8 cellular contexts compared by ENCODE assay signal in the genomic region with DNA sequence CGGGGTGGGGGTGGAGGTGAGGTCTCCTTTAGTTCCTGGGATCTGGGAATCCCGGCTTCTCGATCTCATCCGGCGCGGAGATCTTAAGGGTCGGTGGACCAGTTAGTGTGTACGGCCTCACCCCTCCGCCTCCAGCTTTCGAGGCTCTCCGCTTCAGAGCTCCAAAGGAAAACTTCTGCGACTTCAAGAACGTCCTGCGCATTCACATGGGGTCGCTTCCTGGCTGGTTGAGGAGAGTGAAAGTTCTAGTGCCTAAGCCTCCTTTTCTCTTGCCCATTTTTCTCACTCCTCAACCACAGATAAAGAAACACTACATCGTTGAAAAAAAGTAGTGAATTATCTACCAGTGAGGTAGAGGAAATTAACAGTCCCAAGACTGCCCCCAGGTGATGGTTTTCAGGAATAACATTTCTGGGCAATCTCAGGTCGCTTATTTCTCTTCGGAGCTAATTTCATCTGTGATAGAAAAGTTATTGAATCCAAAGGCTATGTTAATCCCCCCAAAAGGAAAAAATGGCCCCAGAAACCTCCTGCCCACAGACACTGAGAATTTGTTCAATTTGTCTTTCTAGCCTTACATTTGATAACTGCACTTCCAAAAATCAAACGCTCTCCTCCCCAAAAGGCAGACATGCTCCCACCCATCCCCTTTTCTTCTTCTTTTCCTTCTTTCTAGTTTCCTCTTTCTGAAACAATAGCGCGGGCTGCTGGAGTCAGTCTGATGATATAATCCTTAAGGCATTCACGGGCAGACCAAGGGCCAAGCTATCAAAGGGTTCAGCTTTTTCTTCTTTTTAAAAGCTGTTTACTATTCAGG. TPM values are rescaled to one million over a fixed set of nuclear protein-coding genes. Genes with fewer than 3 reads are reported as not detected.
DNase-seq lines count a peak whose midpoint lies in the region; ATAC-seq, FAIRE-seq and TF ChIP-seq lines count a peak whose summit lies in the region.

No MANE protein-coding gene starts in this region.

- TF ChIP-seq EP300 in K562 (IDR thresholded peaks at IDR 0.05; ENCODE audit: low read length): no peak

- H3K27ac Mint-ChIP-seq in activated naive CD4-positive, alpha-beta T cell treated with anti-CD3 and anti-CD28 coated beads, Interleukin-2, amount 10 ng/mL, durations not matched to agents 7 days and 5 days: peak overlapping the region; percentile 86
- H3K27ac Mint-ChIP-seq in immature natural killer cell: no peak overlapping the region

- no peak overlapping the region for H3K4me2 ChIP-seq in K562 (ENCODE audit: insufficient read depth, low read length)

- peaks cover 7% of the 10 kb centered on the region for H3K4me1 Mint-ChIP-seq in activated naive CD4-positive, alpha-beta T cell treated with anti-CD3 and anti-CD28 coated beads, Interleukin-2, amount 10 ng/mL, durations not matched to agents 7 days and 5 days
- peaks cover 5 to 14% of the 10 kb centered on the region in 2 donors for H3K4me1 Mint-ChIP-seq in immature natural killer cell

- H3K36me3 Mint-ChIP-seq in activated naive CD4-positive, alpha-beta T cell treated with anti-CD3 and anti-CD28 coated beads, Interleukin-2, amount 10 ng/mL, durations not matched to agents 7 days and 5 days: peaks cover 7% of the 10 kb centered on the region
- H3K36me3 Mint-ChIP-seq in immature natural killer cell: peaks cover 7 to 29% (median 11%) of the 10 kb centered on the region in 3 donors

- H3K36me3 ChIP-seq in K562 (ENCODE audit: control insufficient read depth, insufficient read depth, low read length) (no peaks in the 10 kb centered on the region), skeletal muscle tissue (ENCODE audit: control insufficient read depth in 3 of 3, insufficient read depth in 3 of 3, low read length in 3 of 3) (no peaks in the 10 kb centered on the region)

- no peaks in the 10 kb centered on the region for H3K9me1 ChIP-seq in K562 (ENCODE audit: control insufficient read depth, insufficient read depth, low read length)

- TF ChIP-seq RAD21 in K562 (CRISPR knock-in tag; conservative IDR thresholded peaks at IDR 0.05 in 1 of 2, IDR thresholded peaks at IDR 0.05 in 1 of 2): peak; percentile 91

- intact Hi-C loops in K562 (cut with micrococcal nuclease): loop anchor here (2.0 to 5.0 kb wide), 2 partner anchors 786 to 854 kb away; no protein-coding TSS in a partner anchor

- ATAC-seq in HG02943 (IDR thresholded peaks at IDR 0.05; ENCODE audit: low read depth, unreplicated experiment) (peak; percentile 64), K562 (peak; percentile 85)

- BruUV-seq in K562 (replicated peaks; lab: Mats Ljungman, UMichigan): no TSS peak

- H3K27me3 ChIP-seq in K562 (ENCODE audit: control insufficient read depth in 2 of 2, insufficient read depth in 2 of 2, low read length in 2 of 2) (peaks cover 11 to 35% of the 10 kb centered on the region in 2 experiments; a peak in 3 of 5 replicates), skeletal muscle tissue (ENCODE audit: control insufficient read depth in 3 of 3, insufficient read depth in 3 of 3, low read length in 3 of 3) (peaks cover 9 to 37% (median 25%) of the 10 kb centered on the region in 3 donors)

- H3K4me1 ChIP-seq in K562 (replicated peaks in 1 of 2; ENCODE audit: control insufficient read depth in 2 of 2, insufficient read depth in 2 of 2, low read length in 2 of 2) (peaks cover 0 to 10% of the 10 kb centered on the region in 2 experiments; a peak in 1 of 5 replicates), skeletal muscle tissue (ENCODE audit: control insufficient read depth in 3 of 3, insufficient read depth in 3 of 3, low read length in 3 of 3) (peaks cover 8 to 9% (median 8%) of the 10 kb centered on the region in 3 donors)

- H3K27me3 Mint-ChIP-seq in activated naive CD4-positive, alpha-beta T cell treated with anti-CD3 and anti-CD28 coated beads, Interleukin-2, amount 10 ng/mL, durations not matched to agents 7 days and 5 days: peaks cover 55% of the 10 kb centered on the region
- H3K27me3 Mint-ChIP-seq in immature natural killer cell (ENCODE audit: low read depth in 3 of 3): peaks cover 31 to 39% (median 38%) of the 10 kb centered on the region in 3 donors

- TF ChIP-seq CTCF in K562 (IDR thresholded peaks at IDR 0.05 in 2 of 3, conservative IDR thresholded peaks at IDR 0.05 in 1 of 3; ENCODE audit: insufficient read depth in 2 of 3, low read depth in 1 of 3, low read length in 3 of 3): peak; percentile 45 to 72 (median 61); a peak in 5 of 6 replicates

- H4K20me1 ChIP-seq in K562 (replicated peaks; ENCODE audit: control insufficient read depth, insufficient read depth, low read length): no peaks in the 10 kb centered on the region

- H3K79me2 ChIP-seq in K562 (ENCODE audit: control insufficient read depth, insufficient read depth, low read length): no peaks in the 10 kb centered on the region

- H3K9ac ChIP-seq in K562 (ENCODE audit: insufficient read depth in 1 of 2, low read depth in 2 of 2, low read length in 2 of 2): no peak overlapping the region
- peak overlapping the region in 1 of 3 donors; percentile 48 for H3K9ac ChIP-seq in skeletal muscle tissue (ENCODE audit: low read depth in 1 of 3, low read length in 3 of 3)

- in situ Hi-C loops in K562 (cut with MboI): no loop called here

- no peak for DNase-seq in activated naive CD4-positive, alpha-beta T cell treated with anti-CD3 and anti-CD28 coated beads, Interleukin-2, amount 10 ng/mL, durations not matched to agents 7 days and 5 days
- DNase-seq in activated naive CD4-positive, alpha-beta T cell treated with anti-CD3 and anti-CD28 coated beads, Interleukin-2, amount 50 U/mL, for 16 hours: no peak
- DNase-seq in NCI-H748 (lab: John Stamatoyannopoulos, UW; ENCODE audit: unreplicated experiment): peak; percentile 82
- peak; percentile 39 to 62 (median 42) for DNase-seq in K562 (ENCODE audit: extremely low read depth in 1 of 4, low spot score in 3 of 4)
- no peak for DNase-seq in immature natural killer cell
- no peak for DNase-seq in D341Med (ENCODE audit: low spot score)

- no peak overlapping the region for H2AFZ ChIP-seq in K562 (ENCODE audit: low read depth, low read length)

- H3K27ac ChIP-seq in K562 (ENCODE audit: extremely low read depth, low read depth, low read length) (no peak overlapping the region), skeletal muscle tissue (ENCODE audit: low read depth, low read length) (peak overlapping the region; percentile 15)

- H3K9me3 ChIP-seq in K562 (replicated peaks; ENCODE audit: control insufficient read depth, insufficient read depth, low read depth, low read length) (no peaks in the 10 kb centered on the region), skeletal muscle tissue (ENCODE audit: control insufficient read depth in 3 of 3, low read length in 3 of 3) (no peaks in the 10 kb centered on the region)

- POLR2A ChIA-PET in K562 (lab: Yijun Ruan, JAX): no interaction called here

- peak overlapping the region; percentile 14 for H3K4me3 Mint-ChIP-seq in activated naive CD4-positive, alpha-beta T cell treated with anti-CD3 and anti-CD28 coated beads, Interleukin-2, amount 10 ng/mL, durations not matched to agents 7 days and 5 days
- H3K4me3 Mint-ChIP-seq in immature natural killer cell: peak overlapping the region; percentile 0 to 75 (median 65)

- peaks cover 2% of the 10 kb centered on the region for H3K9me3 Mint-ChIP-seq in activated naive CD4-positive, alpha-beta T cell treated with anti-CD3 and anti-CD28 coated beads, Interleukin-2, amount 10 ng/mL, durations not matched to agents 7 days and 5 days
- peaks cover 11 to 55% (median 29%) of the 10 kb centered on the region in 6 donors for H3K9me3 Mint-ChIP-seq in immature natural killer cell

- WGBS in K562 (ENCODE audit: insufficient coverage, low coverage, missing lambda C conversion rate): 36% methylated on average over 22 of the region's 22 CpGs

- peak; percentile 88 for FAIRE-seq in K562 (lab: Jason Lieb, UNC)

- no peak for TF ChIP-seq POLR2A in K562 (conservative IDR thresholded peaks at IDR 0.05)

- H3K4me3 ChIP-seq in K562 (no peak overlapping the region), skeletal muscle tissue (ENCODE audit: low read length in 3 of 3) (peak overlapping the region; percentile 13 to 62 (median 28))

- CTCF ChIA-PET in activated naive CD4-positive, alpha-beta T cell treated with anti-CD3 and anti-CD28 coated beads, Interleukin-2, amount 10 ng/mL, durations not matched to agents 7 days and 5 days (lab: Charles Lee): interaction anchor here (0.9 to 2.2 kb wide), 9 partner anchors 13 to 857 kb away, joined by 3 to 10 read pairs (median 3); no protein-coding TSS in a partner anchor
- CTCF ChIA-PET in K562 (lab: Yijun Ruan, JAX; ENCODE audit: low intra/inter-chr PET ratio): interaction anchor here (1.2 to 1.3 kb wide), 2 partner anchors 854 to 857 kb away, joined by 4 to 6 read pairs; no protein-coding TSS in a partner anchor

TF ChIP-seq in K562, 482 proteins besides CTCF, POLR2A, EP300 and RAD21 (continues in another document):
- TF ChIP-seq BRF1 (IDR thresholded peaks at IDR 0.05; ENCODE audit: borderline replicate concordance, extremely low read depth, insufficient read length): no peak
- TF ChIP-seq FOXK2 (conservative IDR thresholded peaks at IDR 0.05 in 1 of 2, IDR thresholded peaks at IDR 0.05 in 1 of 2; ENCODE audit: low read depth in 2 of 2): no peak
- no peak for TF ChIP-seq ARHGAP35 (IDR thresholded peaks at IDR 0.05; ENCODE audit: partially characterized antibody)

RNA-seq across cellular contexts. Expression of a gene that starts 20.5 kb away (rescaled TPM):
- 0.28 and 0.95 TPM in 2 replicates for total RNA-seq in K562 (2011; cell fraction: chromatin; rRNA removed; ENCODE audit: low replicate concordance)
- 0.33 and 0.66 TPM in 2 replicates for total RNA-seq in K562 (2011; cell fraction: nucleolus; rRNA removed)
- total RNA-seq in K562 (2011; cell fraction: nucleoplasm; rRNA removed): 0.31 and 0.73 TPM in 2 replicates
- 2.4 and 2.6 TPM in 2 replicates for total RNA-seq in K562 (2014; rRNA removed)
- total RNA-seq in K562 (2014; rRNA removed; fragmentation: Illumina TruSeq; extraction: Trizol): 1.9 and 2.1 TPM in 2 replicates
- total RNA-seq in K562 (2015; rRNA removed; fragmentation: Illumina TruSeq; extraction: Trizol): 1.7 and 2.1 TPM in 2 replicates
- total RNA-seq in K562 (2021): 2.6 and 2.7 TPM in 2 replicates
- 0.03 TPM in 1 of 2 replicates, not detected in the other for polyA plus RNA-seq in K562 (2011; rRNA removed)
- 0.03 TPM in 2 replicates for polyA plus RNA-seq in K562 (2011; cell fraction: cytosol; rRNA removed)
- 0.06 and 0.07 TPM in 2 replicates for polyA plus RNA-seq in K562 (2011; cell fraction: nucleus; rRNA removed)
- 2.2 and 10.1 TPM in 2 replicates for polyA plus RNA-seq in K562 (2012)
- 2.4 and 3.0 TPM in 2 replicates for polyA plus RNA-seq in K562 (2014; fragmentation: Illumina TruSeq; extraction: Trizol)
- polyA plus RNA-seq in K562 (2014; fragmentation: Nextera tagmentation; extraction: Ambion mirVana): 1 to 10 TPM; 1.7 to 3.4 TPM
- polyA plus RNA-seq in K562 (2014; rRNA removed): 2.1 and 2.3 TPM in 2 replicates
- 0.04 and 0.06 TPM in 2 replicates for polyA minus RNA-seq in K562 (2011; rRNA and poly(A)+ RNA removed)
- not detected in 2 replicates for polyA minus RNA-seq in K562 (2011; cell fraction: cytosol; rRNA and poly(A)+ RNA removed)
- polyA minus RNA-seq in K562 (2011; cell fraction: nucleus; rRNA and poly(A)+ RNA removed): not detected in 2 replicates
- polyA plus RNA-seq in immature natural killer cell: not detected
- 49.6 TPM for total RNA-seq in skeletal muscle tissue

Comparison
In these comparisons a context has a peak if more than half of its experiments do, and no peak if none do; other contexts are left out.
1. DNase-seq: peak in NCI-H748 (single experiment) and K562 (4 of 4); none in activated naive CD4-positive, alpha-beta T cell treated with anti-CD3 and anti-CD28 coated beads, Interleukin-2, amount 10 ng/mL, durations not matched to agents 7 days and 5 days (single experiment), activated naive CD4-positive, alpha-beta T cell treated with anti-CD3 and anti-CD28 coated beads, Interleukin-2, amount 50 U/mL, for 16 hours (single experiment), immature natural killer cell (0 of 3) and D341Med (single experiment).
2. RNA of a gene that starts 20.5 kb away (total RNA-seq): 49.6 TPM in skeletal muscle tissue (single experiment); 0.28 to 2.7 TPM in K562; every median in the first group is over 10 times any median in the second.